Comparison of ENCODE assay signal across 14 cellular contexts in the genomic region with DNA sequence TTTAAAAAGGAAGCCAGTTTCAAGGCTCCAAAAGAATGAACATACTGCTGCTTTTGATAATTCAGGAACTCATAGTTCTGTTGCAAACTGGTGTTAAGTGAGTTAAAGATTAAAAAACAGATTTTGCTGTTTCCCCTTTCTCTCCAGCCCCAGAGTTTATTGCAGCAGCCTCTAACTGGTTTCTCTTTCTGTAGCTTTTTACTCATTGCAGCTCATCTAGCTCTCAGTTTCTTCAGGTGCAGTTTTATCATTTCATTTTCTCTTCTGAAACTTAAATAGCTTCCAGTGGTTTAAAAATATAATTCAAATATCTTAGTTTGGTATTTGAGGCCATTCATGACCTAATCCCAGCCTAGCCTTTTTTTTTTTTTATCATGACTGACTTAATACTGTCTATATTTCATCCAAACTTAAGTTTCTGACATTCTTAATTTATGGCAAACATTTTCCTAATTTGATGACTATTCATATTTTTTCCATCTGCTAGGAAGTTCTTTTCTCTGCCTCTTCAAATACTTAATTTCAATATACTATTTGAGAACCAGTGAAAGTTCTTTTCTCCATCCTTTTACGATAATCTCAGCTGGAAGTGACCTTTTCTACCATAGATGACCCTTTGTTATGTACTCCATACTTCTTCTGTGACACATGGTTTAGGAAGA.
DNase-seq lines count a peak whose midpoint lies in the region; ATAC-seq, FAIRE-seq and TF ChIP-seq lines count a peak whose summit lies in the region.
"Had no signal": no experiment of that assay in that cellular context is flagged by ENCODE, and none has a peak within 500 bp of the region (broad histone marks: within the 10 kb centered on the region; RNA-seq: fewer than 3 reads in every experiment).

No MANE protein-coding gene starts in this region.

- TF ChIP-seq CTCF in A549 (IDR thresholded peaks at IDR 0.05) = no peak

- no peak for TF ChIP-seq POLR2A in A549 (IDR thresholded peaks at IDR 0.05; ENCODE audit: low read length)

- no peak for TF ChIP-seq EP300 in A549 (IDR thresholded peaks at IDR 0.05)

- no peak overlapping the region for H3K4me2 ChIP-seq in A549

- CTCF ChIA-PET in A549 (lab: Yijun Ruan, JAX) = interaction anchor here (0.6 kb wide), 1 partner anchor 22 kb away, joined by 5 read pairs; no protein-coding TSS in a partner anchor

- POLR2A ChIA-PET in A549 (lab: Yijun Ruan, JAX) = no interaction called here

- no peak overlapping the region for H3K27ac ChIP-seq in A549

- no peak overlapping the region for H3K4me3 ChIP-seq in A549

- DNase-seq in A549 (ENCODE audit: low read depth in 1 of 2, low spot score in 1 of 2) (no peak), GM19240 (ENCODE audit: insufficient read length, low spot score) (peak; percentile 3), HCEC 1CT (peak; percentile 33), HuH-7.5 (ENCODE audit: low spot score) (no peak), occipital lobe (lab: John Stamatoyannopoulos, UW) (no peak), NCI-H1092 treated with DMSO at 0.1 percent for 48 hours (lab: John Stamatoyannopoulos, UW) (no peak), NCI-H1694 treated with DMSO at 0.1 percent for 48 hours (lab: John Stamatoyannopoulos, UW) (no peak)
- DNase-seq: activated CD4-positive, CD25-positive, alpha-beta regulatory T cell; DMS153; NCI-H2227 treated with DMSO at 0.1 percent for 48 hours; SHP77 treated with DMSO at 0.1 percent for 48 hours; stimulated activated naive B cell treated with anti-CD40 and anti-IgM and Interleukin-4, amounts not matched to agents 10 μg/mL and 1 μg/mL and 100 μg/mL, for 72 hours had no signal

- no peak for TF ChIP-seq RAD21 in A549 (conservative IDR thresholded peaks at IDR 0.05 in 1 of 2, IDR thresholded peaks at IDR 0.05 in 1 of 2)

- no peaks in the 10 kb centered on the region for H3K4me1 ChIP-seq in A549

- ATAC-seq in A549 (no peak), HG03139 (IDR thresholded peaks at IDR 0.05; ENCODE audit: unreplicated experiment) (peak; percentile 84)
- ATAC-seq: activated T-helper 17 cell treated with anti-CD3 and anti-CD28 coated beads, Interleukin-2, amount 50 U/mL, for 72 hours; stimulated activated naive B cell treated with anti-CD40 and anti-IgM and Interleukin-4, amounts not matched to agents 10 μg/mL and 1 μg/mL and 100 μg/mL, for 72 hours had no signal

- no peak for FAIRE-seq in A549 (lab: Jason Lieb, UNC)

- H3K9me3 ChIP-seq in A549 = no peaks in the 10 kb centered on the region; the same call in 2 of the 3 replicates

- whole genome bisulfite sequencing in A549 (ENCODE audit: missing lambda C conversion rate) = 0% methylated on average over 1 of the region's 1 CpG

TF ChIP-seq in A549, 52 proteins besides CTCF, POLR2A, EP300 and RAD21:
- peak; percentile 55 for TF ChIP-seq MAFK (IDR thresholded peaks at IDR 0.05; ENCODE audit: partially characterized antibody)
- no peak for TF ChIP-seq USF2 (IDR thresholded peaks at IDR 0.05)

Comparison
In these comparisons a context has a peak if more than half of its experiments do, and no peak if none do; other contexts are left out.
1. DNase-seq: peak in GM19240 (single experiment) and HCEC 1CT (single experiment); none in A549 (0 of 2), HuH-7.5 (single experiment), occipital lobe (single experiment), NCI-H1092 treated with DMSO at 0.1 percent for 48 hours (single experiment) and NCI-H1694 treated with DMSO at 0.1 percent for 48 hours (single experiment).